Comparison of ENCODE assay signal across 13 cellular contexts in the genomic region with DNA sequence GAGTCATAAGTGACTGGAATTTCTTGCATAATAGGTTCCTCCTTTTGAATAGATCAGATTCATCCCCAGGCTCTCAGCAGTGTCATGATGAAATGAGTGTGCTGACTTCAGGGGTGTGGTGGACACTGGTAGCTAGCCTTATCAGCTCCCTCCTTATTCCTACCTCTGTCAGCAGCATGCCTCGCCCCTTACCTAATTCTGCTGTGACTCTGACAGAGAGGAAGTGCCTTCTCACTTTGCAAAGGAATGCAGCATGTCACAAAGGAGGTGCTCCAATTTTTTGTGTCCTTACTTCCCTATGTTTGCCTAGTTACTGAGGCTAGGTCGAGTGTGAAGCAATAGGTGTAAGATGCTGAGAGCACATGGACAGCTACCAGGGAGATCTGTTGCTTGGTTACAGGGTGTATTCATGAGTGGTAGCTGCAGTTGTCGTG.
DNase-seq lines count a peak whose midpoint lies in the region; ATAC-seq, FAIRE-seq and TF ChIP-seq lines count a peak whose summit lies in the region.
"Had no signal": no experiment of that assay in that cellular context is flagged by ENCODE, and none has a peak within 500 bp of the region (broad histone marks: within the 10 kb centered on the region; RNA-seq: fewer than 3 reads in every experiment).

No MANE protein-coding gene starts in this region.

- no peak overlapping the region for H3K56ac ChIP-seq in H1 (replicated peaks; ENCODE audit: insufficient read length, low read depth, low read length)

- no peak for TF ChIP-seq EP300 in H1 (IDR thresholded peaks at IDR 0.05; ENCODE audit: borderline replicate concordance in 1 of 2, low read depth in 2 of 2, low read length in 2 of 2)

- H4K91ac ChIP-seq in H1 (replicated peaks; ENCODE audit: insufficient read length, low read length): no peak overlapping the region

- no peaks in the 10 kb centered on the region for H3K23me2 ChIP-seq in H1 (ENCODE audit: low read depth, low read length)

- H2BK120ac ChIP-seq in H1 (replicated peaks; ENCODE audit: low read depth, low read length): no peak overlapping the region

- no peak overlapping the region for H2AFZ ChIP-seq in H1 (ENCODE audit: low read length)

- H3K4me1 ChIP-seq in H1 (replicated peaks in 1 of 4; ENCODE audit: control insufficient read depth in 3 of 4, insufficient read depth in 4 of 4, low read length in 3 of 4) (peaks cover 0 to 5% (median 0%) of the 10 kb centered on the region in 4 experiments; a peak in 1 of 7 replicates), lung (ENCODE audit: control insufficient read depth in 2 of 2, insufficient read depth in 2 of 2, low read length in 2 of 2) (no peaks in the 10 kb centered on the region)

- H3K4ac ChIP-seq in H1 (replicated peaks; ENCODE audit: insufficient read length, low read depth, low read length): no peak overlapping the region

- H3K36me3 Mint-ChIP-seq in natural killer cell treated with Interleukin-12 subunit alpha and Interleukin-12 subunit beta and Interleukin-15 and Interleukin-18, amount 100 ng/mL, for 72 hours: peaks cover 35% of the 10 kb centered on the region
- H3K36me3 Mint-ChIP-seq in osteocyte (ENCODE audit: unreplicated experiment): peaks cover 44% of the 10 kb centered on the region

- H3K14ac ChIP-seq in H1 (ENCODE audit: insufficient read length): no peak overlapping the region

- H3K36me3 ChIP-seq in H1 (ENCODE audit: control insufficient read depth in 2 of 4, insufficient read depth in 4 of 4, low read length in 3 of 4) (peaks cover 0 to 5% (median 0%) of the 10 kb centered on the region in 4 experiments; a peak in 2 of 8 replicates), lung (ENCODE audit: control insufficient read depth in 2 of 2, insufficient read depth in 2 of 2, low read length in 2 of 2) (peaks cover 5 to 13% of the 10 kb centered on the region in 2 donors)

- H3K27ac ChIP-seq in H1 (ENCODE audit: low read depth, low read length): no peak overlapping the region
- no peak overlapping the region for H3K27ac ChIP-seq in lung (ENCODE audit: low read depth in 1 of 2, low read length in 1 of 2)

- H2BK12ac ChIP-seq in H1 (ENCODE audit: low read depth, low read length): no peak overlapping the region

- 70% methylated on average over 3 of the region's 3 CpGs; no CpG with 5 or more reads in 1 of the 2 experiments for WGBS in H1 (ENCODE audit: extremely low coverage in 1 of 2, insufficient coverage in 1 of 2, insufficient read length in 1 of 2, insufficient replicate concordance in 2 of 2, low coverage in 1 of 2, low lambda C conversion rate in 2 of 2, missing lambda C conversion rate in 1 of 2), 2 experiments
- 63 to 65% methylated on average over 3 of the region's 3 CpGs for WGBS in lung, 2 donors

- no peaks in the 10 kb centered on the region for H4K20me1 ChIP-seq in H1 (replicated peaks in 1 of 2; ENCODE audit: control insufficient read depth in 1 of 2, insufficient read depth in 2 of 2, low read length in 2 of 2)

- H3K4me3 Mint-ChIP-seq in natural killer cell treated with Interleukin-12 subunit alpha and Interleukin-12 subunit beta and Interleukin-15 and Interleukin-18, amount 100 ng/mL, for 72 hours: no peak overlapping the region
- H3K4me3 Mint-ChIP-seq in osteocyte (ENCODE audit: unreplicated experiment): no peak overlapping the region
- H3K4me3 Mint-ChIP-seq: immature natural killer cell had no signal

- H2AK5ac ChIP-seq in H1 (ENCODE audit: low read depth, low read length): no peak overlapping the region

- H3K27me3 Mint-ChIP-seq in natural killer cell treated with Interleukin-12 subunit alpha and Interleukin-12 subunit beta and Interleukin-15 and Interleukin-18, amount 100 ng/mL, for 72 hours: no peaks in the 10 kb centered on the region
- H3K27me3 Mint-ChIP-seq in osteocyte (ENCODE audit: unreplicated experiment): no peaks in the 10 kb centered on the region

- H3K27me3 ChIP-seq in H1 (replicated peaks in 1 of 4; ENCODE audit: control insufficient read depth in 3 of 4, extremely low read depth in 1 of 4, insufficient read depth in 3 of 4, low read length in 3 of 4) (no peaks in the 10 kb centered on the region), lung (ENCODE audit: control insufficient read depth, insufficient read depth) (no peaks in the 10 kb centered on the region)

- no peak overlapping the region for H3K18ac ChIP-seq in H1 (ENCODE audit: extremely low read depth, low read length)

- H2BK5ac ChIP-seq in H1 (ENCODE audit: low read depth, low read length): no peak overlapping the region

- ATAC-seq in lung (ENCODE audit: insufficient read depth, low FRiP score) (no peak), GM19397 (IDR thresholded peaks at IDR 0.05; ENCODE audit: unreplicated experiment) (no peak), GM21367 (IDR thresholded peaks at IDR 0.05; ENCODE audit: unreplicated experiment) (no peak)
- no peak for ATAC-seq in natural killer cell treated with Interleukin-12 subunit alpha and Interleukin-12 subunit beta and Interleukin-15 and Interleukin-18, amount 100 ng/mL, for 72 hours

- H3K9me3 ChIP-seq in H1 (ENCODE audit: insufficient read depth in 2 of 2, low read depth in 1 of 2, low read length in 1 of 2) (no peaks in the 10 kb centered on the region), lung (ENCODE audit: control insufficient read depth in 2 of 2, insufficient read depth in 1 of 2, low read length in 1 of 2) (peaks cover 2 to 3% of the 10 kb centered on the region in 2 donors)

- POLR2A ChIA-PET in H1 (lab: Charles Lee; ENCODE audit: partially characterized antibody): no interaction called here

- no peaks in the 10 kb centered on the region for H3K9me3 Mint-ChIP-seq in natural killer cell treated with Interleukin-12 subunit alpha and Interleukin-12 subunit beta and Interleukin-15 and Interleukin-18, amount 100 ng/mL, for 72 hours
- peaks cover 16% of the 10 kb centered on the region for H3K9me3 Mint-ChIP-seq in osteocyte (ENCODE audit: unreplicated experiment)

- no peak overlapping the region for H2BK20ac ChIP-seq in H1 (ENCODE audit: low read length)

- TF ChIP-seq RAD21 in H1 (IDR thresholded peaks at IDR 0.05 in 1 of 2, conservative IDR thresholded peaks at IDR 0.05 in 1 of 2; ENCODE audit: low read depth in 2 of 2, low read length in 2 of 2): no peak

- peak; percentile 29 for DNase-seq in EH (ENCODE audit: low read depth)
- DNase-seq in NOMO-1 (lab: John Stamatoyannopoulos, UW; ENCODE audit: unreplicated experiment in 2 of 2): peak; percentile 30 to 70
- DNase-seq in H1 (ENCODE audit: low read depth in 1 of 2, low spot score in 2 of 2): peak in 1 of 2 experiments; percentile 7
- peak; percentile 32 for DNase-seq in lung (ENCODE audit: low spot score)
- DNase-seq in natural killer cell treated with Interleukin-12 subunit alpha and Interleukin-12 subunit beta and Interleukin-15 and Interleukin-18, amount 100 ng/mL, for 72 hours (ENCODE audit: low spot score): no peak
- no peak for DNase-seq in osteocyte (ENCODE audit: extremely low spot score, unreplicated experiment)
- DNase-seq: activated CD4-positive, CD25-positive, alpha-beta regulatory T cell treated with anti-CD3 and anti-CD28 coated beads, Interleukin-2, amount 50 U/mL, for 72 hours; activated effector memory CD4-positive, alpha-beta T cell treated with Interleukin-2 at 50 U/mL for 16 hours; DMS 273 treated with DMSO at 0.1 percent for 48 hours; immature natural killer cell; MM.1S had no signal

- no peak overlapping the region for H3K27ac Mint-ChIP-seq in natural killer cell treated with Interleukin-12 subunit alpha and Interleukin-12 subunit beta and Interleukin-15 and Interleukin-18, amount 100 ng/mL, for 72 hours
- no peak overlapping the region for H3K27ac Mint-ChIP-seq in osteocyte (ENCODE audit: unreplicated experiment)
- H3K27ac Mint-ChIP-seq: immature natural killer cell had no signal

- no peak overlapping the region for H4K5ac ChIP-seq in H1 (ENCODE audit: insufficient read length, low read depth, low read length)

- H3K79me2 ChIP-seq in H1 (ENCODE audit: control insufficient read depth in 1 of 2, insufficient read depth in 2 of 2, low read length in 2 of 2): no peaks in the 10 kb centered on the region

- no peak for FAIRE-seq in H1 (lab: Jason Lieb, UNC)

- H3K9ac ChIP-seq in H1 (replicated peaks in 1 of 4; ENCODE audit: extremely low read depth in 1 of 4, low read depth in 3 of 4, low read length in 3 of 4): no peak overlapping the region

- TF ChIP-seq CTCF in H1 (IDR thresholded peaks at IDR 0.05; ENCODE audit: control extremely low read depth in 1 of 3, insufficient read depth in 1 of 3, low read depth in 1 of 3, low read length in 3 of 3) (no peak), lung (IDR thresholded peaks at IDR 0.05; ENCODE audit: control extremely low read depth, extremely low read depth) (no peak), osteocyte (IDR thresholded peaks at IDR 0.05) (no peak)

- CTCF ChIA-PET in H1 (lab: Charles Lee; ENCODE audit: partially characterized antibody): interaction anchor here (0.9 to 1.3 kb wide), 2 partner anchors 159 to 188 kb away, joined by 3 read pairs; no protein-coding TSS in a partner anchor

- H3K23ac ChIP-seq in H1 (ENCODE audit: insufficient read length): no peak overlapping the region

- no peak overlapping the region for H3K4me2 ChIP-seq in H1 (ENCODE audit: insufficient read depth in 1 of 2, low read depth in 2 of 2, low read length in 2 of 2)

- H2BK15ac ChIP-seq in H1 (ENCODE audit: low read length): no peak overlapping the region

- H4K8ac ChIP-seq in H1 (ENCODE audit: extremely low read depth, insufficient read depth, low read length): no peak overlapping the region

- no peaks in the 10 kb centered on the region for H3K4me1 Mint-ChIP-seq in natural killer cell treated with Interleukin-12 subunit alpha and Interleukin-12 subunit beta and Interleukin-15 and Interleukin-18, amount 100 ng/mL, for 72 hours (ENCODE audit: low read depth in 2 of 2)
- H3K4me1 Mint-ChIP-seq in osteocyte (ENCODE audit: unreplicated experiment): no peaks in the 10 kb centered on the region
- H3K4me1 Mint-ChIP-seq: immature natural killer cell had no signal

- H3K4me3 ChIP-seq in H1 (ENCODE audit: extremely low read depth in 1 of 4, insufficient read depth in 2 of 4, low read depth in 3 of 4, low read length in 4 of 4) (no peak overlapping the region), lung (no peak overlapping the region)

- no peak for TF ChIP-seq POLR2A in H1 (IDR thresholded peaks at IDR 0.05; ENCODE audit: control extremely low read depth in 1 of 2, low read depth in 2 of 2, low read length in 2 of 2)

- H3K79me1 ChIP-seq in H1 (ENCODE audit: low read depth, low read length): no peaks in the 10 kb centered on the region

TF ChIP-seq in H1, 55 proteins besides CTCF, POLR2A, EP300 and RAD21:
- TF ChIP-seq CEBPB (IDR thresholded peaks at IDR 0.05; ENCODE audit: low read depth, low read length): peak; percentile 72; the same call in 1 of the 2 replicates
- TF ChIP-seq BRCA1 (IDR thresholded peaks at IDR 0.05; ENCODE audit: low read depth, low read length): no peak
- TF ChIP-seq EGR1 (IDR thresholded peaks at IDR 0.05; ENCODE audit: borderline replicate concordance, low read depth, low read length): no peak
- TF ChIP-seq SUZ12 (IDR thresholded peaks at IDR 0.05; ENCODE audit: low read length): no peak
- no peak for TF ChIP-seq CTBP2 (IDR thresholded peaks at IDR 0.05; ENCODE audit: borderline replicate concordance, insufficient read depth, insufficient read length, low read length)

Comparison
In these comparisons a context has a peak if more than half of its experiments do, and no peak if none do; other contexts are left out.
1. DNase-seq: peak in EH (single experiment), NOMO-1 (2 of 2) and lung (single experiment); none in natural killer cell treated with Interleukin-12 subunit alpha and Interleukin-12 subunit beta and Interleukin-15 and Interleukin-18, amount 100 ng/mL, for 72 hours (single experiment) and osteocyte (single experiment).